Comparison of ENCODE assay signal across 1 cellular context in genomic region chr18:54222922-54223567, GRCh38.
TF ChIP-seq lines count a peak whose summit lies in the region.

No MANE protein-coding gene starts in this region.

TF ChIP-seq in HEK293, 187 proteins besides CTCF, POLR2A, EP300 and RAD21 (continued from another document):
- TF ChIP-seq PRDM2 (tag by site-specific recombination; IDR thresholded peaks at IDR 0.05; ENCODE audit: borderline replicate concordance), result no peak
- no peak for TF ChIP-seq ZNF843 (tag by site-specific recombination; IDR thresholded peaks at IDR 0.05)
- no peak for TF ChIP-seq SP3 (tag by site-specific recombination; IDR thresholded peaks at IDR 0.05)
- no peak for TF ChIP-seq ZNF654 (tag by site-specific recombination; IDR thresholded peaks at IDR 0.05; ENCODE audit: low read depth)
- TF ChIP-seq ZBTB48 (tag by site-specific recombination; IDR thresholded peaks at IDR 0.05), result no peak
- no peak for TF ChIP-seq KLF1 (tag by site-specific recombination; IDR thresholded peaks at IDR 0.05)
- no peak for TF ChIP-seq ZBTB26 (tag by site-specific recombination; optimal IDR thresholded peaks at IDR 0.05)
